In the genomic region with DNA sequence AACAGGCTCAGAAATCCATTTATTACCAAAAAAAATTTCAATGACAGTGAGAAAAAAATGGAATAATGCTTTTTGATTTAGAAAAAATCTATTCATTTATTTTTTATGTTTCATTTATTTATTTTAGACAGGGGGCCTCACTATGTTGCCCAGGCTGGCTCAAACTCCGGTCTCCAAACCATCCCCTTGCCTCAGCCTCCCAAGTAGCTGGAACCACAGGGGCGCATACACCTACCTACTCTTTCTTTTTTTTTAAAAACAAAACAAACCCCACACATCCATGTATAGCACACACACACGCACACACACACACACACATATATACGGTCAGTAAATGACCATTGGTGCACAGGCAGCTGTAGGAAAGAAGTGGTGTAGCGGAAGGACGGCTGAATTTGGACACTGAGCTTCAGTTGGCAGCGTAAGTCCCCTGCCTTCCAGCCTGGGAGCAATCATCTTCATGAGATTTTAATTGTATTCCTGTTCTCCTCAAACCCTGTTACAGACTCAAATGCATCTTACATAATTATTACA, we compare ENCODE assay signal across 10 cellular contexts. TPM values are rescaled to one million over a fixed set of nuclear protein-coding genes. Genes with fewer than 3 reads are reported as not detected.
DNase-seq lines count a peak whose midpoint lies in the region; ATAC-seq, FAIRE-seq and TF ChIP-seq lines count a peak whose summit lies in the region.
"Had no signal": no experiment of that assay in that cellular context is flagged by ENCODE, and none has a peak within 500 bp of the region (broad histone marks: within the 10 kb centered on the region; RNA-seq: fewer than 3 reads in every experiment).

No MANE protein-coding gene starts in this region.

- no peaks in the 10 kb centered on the region for H3K79me2 ChIP-seq in keratinocyte (ENCODE audit: control insufficient read depth, insufficient read depth, low read length)

- H3K4me2 ChIP-seq in keratinocyte (ENCODE audit: control insufficient read depth, extremely low read depth, insufficient read depth, low read depth, low read length): peak overlapping the region; percentile 24

- H3K27me3 ChIP-seq in keratinocyte (ENCODE audit: control insufficient read depth, extremely low read depth, insufficient read depth, low read length): no peaks in the 10 kb centered on the region
- H3K27me3 ChIP-seq in testis: no peaks in the 10 kb centered on the region

- no peak overlapping the region for H3K4me3 ChIP-seq in keratinocyte (ENCODE audit: control insufficient read depth in 2 of 3, extremely low read depth in 1 of 3, insufficient read depth in 2 of 3, low read depth in 1 of 3, low read length in 3 of 3)
- no peak overlapping the region for H3K4me3 ChIP-seq in testis

- H3K36me3 ChIP-seq in keratinocyte (ENCODE audit: control insufficient read depth in 2 of 2, extremely low read depth in 1 of 2, insufficient read depth in 2 of 2, low read length in 2 of 2) (no peaks in the 10 kb centered on the region), testis (ENCODE audit: low read depth, missing control alignments) (no peaks in the 10 kb centered on the region)

- dilution Hi-C loops in keratinocyte (cut with MboI; ENCODE audit: extremely low pct_ligation_motif_present, low sequenced_read_pairs): no loop called here

- H3K9me1 ChIP-seq in keratinocyte (ENCODE audit: control insufficient read depth, extremely low read depth, insufficient read depth, low read length): no peaks in the 10 kb centered on the region

- peak overlapping the region; percentile 30 for H2AFZ ChIP-seq in keratinocyte (ENCODE audit: control insufficient read depth, low read length)

- peaks cover 23% of the 10 kb centered on the region for H3K4me1 ChIP-seq in keratinocyte (ENCODE audit: control insufficient read depth, extremely low read depth, insufficient read depth, low read length)
- peaks cover 10% of the 10 kb centered on the region for H3K4me1 ChIP-seq in testis

- no peak for FAIRE-seq in keratinocyte (lab: Jason Lieb, UNC)
- FAIRE-seq: GM19239 had no signal

- no peaks in the 10 kb centered on the region for H3K9me3 ChIP-seq in keratinocyte (ENCODE audit: control insufficient read depth, low read depth, low read length)
- no peaks in the 10 kb centered on the region for H3K9me3 ChIP-seq in testis

- WGBS in adipose tissue, 3 donors: 80 to 84% (median 82%) methylated on average over 7 of the region's 7 CpGs
- WGBS in testis, 2 donors: 70 to 71% methylated on average over 7 of the region's 7 CpGs

- intact Hi-C loops in testis (cut with DNase I; ENCODE audit: low total_unique reads): no loop called here

- ATAC-seq in SK-N-SH treated with all-trans-retinoic acid at 6 μM for 48 hours (no peak), HG03196 (IDR thresholded peaks at IDR 0.05; ENCODE audit: unreplicated experiment) (no peak)

- TF ChIP-seq POLR2A in testis (IDR thresholded peaks at IDR 0.05): no peak

- H4K20me1 ChIP-seq in keratinocyte (ENCODE audit: control insufficient read depth, extremely low read depth, insufficient read depth, low read length): no peaks in the 10 kb centered on the region

- H3K9ac ChIP-seq in keratinocyte (ENCODE audit: control insufficient read depth, extremely low read depth, insufficient read depth, low read length): no peak overlapping the region

- DNase-seq in NCI-H146 (lab: John Stamatoyannopoulos, UW) (peak; percentile 21), NCI-H146 treated with DMSO at 0.1 percent for 48 hours (lab: John Stamatoyannopoulos, UW; ENCODE audit: unreplicated experiment) (no peak), keratinocyte (ENCODE audit: low read depth, low spot score) (no peak), testis (no peak), midbrain (lab: John Stamatoyannopoulos, UW) (no peak)
- DNase-seq: activated CD4-positive, CD25-positive, alpha-beta regulatory T cell treated with anti-CD3 and anti-CD28 coated beads, Interleukin-2, amount 50 U/mL, for 72 hours had no signal

- TF ChIP-seq CTCF in keratinocyte (optimal IDR thresholded peaks at IDR 0.05 in 1 of 3, IDR thresholded peaks at IDR 0.05 in 1 of 3, conservative IDR thresholded peaks at IDR 0.05 in 1 of 3; ENCODE audit: extremely low read depth in 1 of 3, insufficient read depth in 2 of 3, low read length in 3 of 3) (no peak), testis (IDR thresholded peaks at IDR 0.05) (no peak)

- H3K27ac ChIP-seq in adipose tissue (ENCODE audit: low read depth, low read length) (peak overlapping the region; percentile 49), keratinocyte (ENCODE audit: control insufficient read depth, insufficient read depth, low read length) (no peak overlapping the region), testis (peak overlapping the region; percentile 2 to 77)

TF ChIP-seq in SK-N-SH treated with all-trans-retinoic acid at 6 μM for 48 hours, 23 proteins besides CTCF, POLR2A, EP300 and RAD21 (continues in another document):
- TF ChIP-seq CSRNP3 (CRISPR knock-in tag; IDR thresholded peaks at IDR 0.05) (no peak), ZFP30 (CRISPR knock-in tag; IDR thresholded peaks at IDR 0.05) (no peak), TSHZ2 (CRISPR knock-in tag; IDR thresholded peaks at IDR 0.05) (no peak), RARB (CRISPR knock-in tag; IDR thresholded peaks at IDR 0.05) (no peak), PATZ1 (CRISPR knock-in tag; IDR thresholded peaks at IDR 0.05; ENCODE audit: borderline replicate concordance) (no peak), GLIS3 (CRISPR knock-in tag; IDR thresholded peaks at IDR 0.05) (no peak)

RNA-seq across cellular contexts. Expression of gene ARL4A, which starts 28.8 kb away (rescaled TPM):
- 10 to 100 TPM in 2 of 3 donors, 1 to 10 TPM in 1; 3.9 to 22.7 (median 19.1) TPM for polyA plus RNA-seq in adipose tissue
- polyA plus RNA-seq in keratinocyte: 9.5 to 17.1 TPM (median 13.6 TPM) in 3 replicates
- polyA plus RNA-seq in keratinocyte (2011; ENCODE audit: low read depth): 49.0 TPM
- 11.4 and 20.1 TPM in 2 replicates for polyA plus RNA-seq in keratinocyte (2011; cell fraction: cytosol; rRNA removed)
- 10.4 and 12.5 TPM in 2 replicates for polyA plus RNA-seq in keratinocyte (2011; cell fraction: nucleus; rRNA removed)
- 12.9 and 38.0 TPM in 2 replicates for polyA plus RNA-seq in keratinocyte (2012; ENCODE audit: low replicate concordance)
- polyA minus RNA-seq in keratinocyte: 2.9 to 12.4 TPM (median 8.9 TPM) in 3 replicates
- 5.6 TPM for polyA minus RNA-seq in keratinocyte (2011; cell fraction: cytosol; rRNA and poly(A)+ RNA removed)
- polyA minus RNA-seq in keratinocyte (2011; cell fraction: nucleus; rRNA and poly(A)+ RNA removed): 3.4 and 6.0 TPM in 2 replicates
- total RNA-seq in testis: 100 to 1,000 TPM in 1 of 2 donors, 10 to 100 TPM in 1; 60.8 to 153 TPM
- polyA plus RNA-seq in testis (ENCODE audit: insufficient read depth, low read depth, low replicate concordance): 344 TPM
